Comparison of ENCODE assay signal across 22 cellular contexts in the genomic region with DNA sequence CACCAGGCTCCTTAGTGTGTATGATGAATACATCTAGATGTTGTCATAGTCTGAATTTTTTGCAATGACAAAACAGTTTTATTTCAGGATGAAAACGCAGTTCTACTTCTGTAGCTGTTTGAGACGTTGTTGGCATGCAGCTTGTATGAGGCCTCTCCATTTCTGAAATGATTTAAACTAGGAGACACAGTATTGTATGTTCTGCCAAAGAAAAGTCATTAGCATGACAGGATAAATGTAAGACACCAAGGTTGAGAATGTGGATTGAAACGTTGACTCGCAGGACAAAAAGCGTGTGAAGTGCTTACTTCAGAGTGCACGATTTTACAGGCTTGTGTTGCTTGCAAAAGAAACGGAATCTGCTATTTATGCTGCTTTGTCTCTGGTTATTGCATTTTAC. TPM values are rescaled to one million over a fixed set of nuclear protein-coding genes. Genes with fewer than 3 reads are reported as not detected.
"Had no signal": no experiment of that assay in that cellular context is flagged by ENCODE, and none has a peak within 500 bp of the region (broad histone marks: within the 10 kb centered on the region; RNA-seq: fewer than 3 reads in every experiment).

No MANE protein-coding gene starts in this region.

- H3K4me2 ChIP-seq: SK-N-SH had no signal

- ATAC-seq: activated CD4-positive, CD25-positive, alpha-beta regulatory T cell treated with anti-CD3 and anti-CD28 coated beads, Interleukin-2, amount 50 U/mL, for 24 hours; activated CD8-positive, alpha-beta T cell treated with anti-CD3 and anti-CD28 coated beads for 36 hours; activated T-cell treated with anti-CD3 and anti-CD28 coated beads, Interleukin-2, amount 50 U/mL, for 72 hours; K562 had no signal

- H3K36me3 Mint-ChIP-seq: activated naive CD8-positive, alpha-beta T cell treated with anti-CD3 and anti-CD28 coated beads, Interleukin-2, amount 10 ng/mL, durations not matched to agents 7 days and 5 days had no signal

- H3K4me3 Mint-ChIP-seq: activated CD8-positive, alpha-beta T cell treated with anti-CD3 and anti-CD28 coated beads for 36 hours; activated naive CD8-positive, alpha-beta T cell treated with anti-CD3 and anti-CD28 coated beads, Interleukin-2, amount 10 ng/mL, durations not matched to agents 7 days and 5 days; activated T-cell treated with anti-CD3 and anti-CD28 coated beads, Interleukin-2, amount 50 U/mL, for 72 hours; T-helper 1 cell treated with Interleukin-12 subunit alpha and Interleukin-12 subunit beta and Interleukin-4 antibody, amounts not matched to agents 30 μg/mL and 1 μg/mL, for 36 hours had no signal

- DNase-seq: activated CD4-positive, alpha-beta T cell treated with anti-CD3 and anti-CD28 coated beads for 4 hours; activated CD8-positive, alpha-beta memory T cell treated with anti-CD3 and anti-CD28 coated beads, Interleukin-2, amount 50 U/mL, for 4 hours; activated CD8-positive, alpha-beta T cell treated with anti-CD3 and anti-CD28 coated beads for 36 hours; activated naive CD4-positive, alpha-beta T cell treated with anti-CD3 and anti-CD28 coated beads, Interleukin-2, amount 50 U/mL, for 16 hours; activated naive CD8-positive, alpha-beta T cell treated with anti-CD3 and anti-CD28 coated beads, Interleukin-2, amount 10 ng/mL, durations not matched to agents 7 days and 5 days; activated T-cell treated with anti-CD3 and anti-CD28 coated beads, Interleukin-2, amount 50 U/mL, for 72 hours; aorta; central memory CD4-positive, alpha-beta T cell; NCI-H1105 treated with DMSO at 0.1 percent for 48 hours; NCI-H1436 treated with DMSO at 0.1 percent for 48 hours; NCI-H187; NCI-H2081; NCI-H524; Right ventricle myocardium superior; SJCRH30; SK-N-SH had no signal

- H3K4me1 Mint-ChIP-seq: activated naive CD8-positive, alpha-beta T cell treated with anti-CD3 and anti-CD28 coated beads, Interleukin-2, amount 10 ng/mL, durations not matched to agents 7 days and 5 days had no signal

- H3K27ac ChIP-seq: RWPE1, SJCRH30 had no signal

- H3K4me1 ChIP-seq: adrenal gland, SJCRH30 had no signal

- H3K9ac ChIP-seq: SK-N-SH had no signal

- H3K27me3 Mint-ChIP-seq: activated CD8-positive, alpha-beta T cell treated with anti-CD3 and anti-CD28 coated beads for 36 hours had no signal

- H3K27ac Mint-ChIP-seq: activated CD8-positive, alpha-beta T cell treated with anti-CD3 and anti-CD28 coated beads for 36 hours; activated naive CD8-positive, alpha-beta T cell treated with anti-CD3 and anti-CD28 coated beads, Interleukin-2, amount 10 ng/mL, durations not matched to agents 7 days and 5 days; activated T-cell treated with anti-CD3 and anti-CD28 coated beads, Interleukin-2, amount 50 U/mL, for 72 hours; activated T-helper 2 cell treated with anti-CD3 and anti-CD28 coated beads, Interferon-gamma antibody, Interleukin-2, Interleukin-4, amounts not matched to agents 10 μg/mL and 5 μg/mL and 100 μg/mL, durations not matched to agents 14 hours and 24 hours and 36 hours; T-helper 1 cell treated with Interleukin-12 subunit alpha and Interleukin-12 subunit beta and Interleukin-4 antibody, amounts not matched to agents 30 μg/mL and 1 μg/mL, for 36 hours had no signal

- H3K36me3 ChIP-seq: adrenal gland, SJCRH30 had no signal

- H3K4me3 ChIP-seq: K562, SJCRH30 had no signal

- H3K9me3 ChIP-seq: adrenal gland, SJCRH30, SK-N-SH had no signal

- H3K27me3 ChIP-seq: adrenal gland, SJCRH30 had no signal

- H3K9me3 Mint-ChIP-seq: activated T-cell treated with anti-CD3 and anti-CD28 coated beads, Interleukin-2, amount 50 U/mL, for 72 hours; activated T-helper 2 cell treated with anti-CD3 and anti-CD28 coated beads, Interferon-gamma antibody, Interleukin-2, Interleukin-4, amounts not matched to agents 10 μg/mL and 5 μg/mL and 100 μg/mL, durations not matched to agents 14 hours and 24 hours and 36 hours; T-helper 1 cell treated with Interleukin-12 subunit alpha and Interleukin-12 subunit beta and Interleukin-4 antibody, amounts not matched to agents 30 μg/mL and 1 μg/mL, for 36 hours had no signal

RNA-seq across cellular contexts. Expression of gene CEMIP, which starts 48.8 kb away (rescaled TPM):
- total RNA-seq: activated CD8-positive, alpha-beta T cell treated with anti-CD3 and anti-CD28 coated beads for 36 hours; Right ventricle myocardium superior had no signal
